ENCODE assay signal across 8 cellular contexts in the genomic region with DNA sequence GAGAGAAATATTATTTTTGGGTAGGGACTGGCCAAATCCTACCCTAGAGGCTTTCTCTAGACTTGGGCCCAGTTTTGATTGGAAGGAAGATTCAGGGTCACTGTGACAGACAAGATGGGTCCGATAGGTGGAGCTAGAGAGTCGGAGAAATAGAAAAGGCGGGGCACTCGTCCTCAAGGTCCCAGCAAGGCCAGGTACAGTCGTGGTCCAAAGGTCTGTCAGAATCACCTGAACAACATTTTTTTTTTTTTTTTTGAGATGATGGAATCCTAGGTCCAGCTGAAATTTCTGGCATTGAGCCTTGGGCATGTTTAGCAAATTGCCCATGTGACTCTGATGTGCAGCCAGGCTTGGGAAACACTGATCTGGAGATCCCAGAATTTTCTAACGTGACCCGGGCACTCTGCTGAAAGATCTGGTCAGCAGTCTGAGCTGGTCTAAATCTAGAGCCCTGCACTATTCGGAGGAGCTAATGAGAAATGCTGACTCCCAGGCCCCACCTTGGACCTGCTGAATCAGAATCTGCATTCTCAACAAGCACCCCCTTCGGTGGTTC. TPM values are rescaled to one million over a fixed set of nuclear protein-coding genes. Genes with fewer than 3 reads are reported as not detected.
DNase-seq lines count a peak whose midpoint lies in the region; TF ChIP-seq lines count a peak whose summit lies in the region.

No MANE protein-coding gene starts in this region.

- no peaks in the 10 kb centered on the region for H3K27me3 Mint-ChIP-seq in glutamatergic neuron (ENCODE audit: unreplicated experiment)

- H3K4me1 Mint-ChIP-seq in glutamatergic neuron (ENCODE audit: low read depth, unreplicated experiment) = peaks cover 20% of the 10 kb centered on the region

- H3K36me3 Mint-ChIP-seq in glutamatergic neuron (ENCODE audit: unreplicated experiment) = no peaks in the 10 kb centered on the region

- H3K9me3 ChIP-seq in MG63 = no peaks in the 10 kb centered on the region

- peaks cover 2% of the 10 kb centered on the region for H3K9me3 Mint-ChIP-seq in glutamatergic neuron (ENCODE audit: unreplicated experiment)

- no peak overlapping the region for H3K27ac Mint-ChIP-seq in glutamatergic neuron (ENCODE audit: unreplicated experiment)

- H3K4me3 ChIP-seq in H7 (ENCODE audit: insufficient read depth, low read depth, low read length) (no peak overlapping the region), MG63 (no peak overlapping the region)

- peak; percentile 82 for DNase-seq in GM03348 (ENCODE audit: low spot score)
- peak; percentile 85 for DNase-seq in H7
- DNase-seq in MG63 = peak; percentile 79
- DNase-seq in SHP77 (lab: John Stamatoyannopoulos, UW) = peak; percentile 60 to 68
- DNase-seq in activated T-helper 9 cell treated with anti-CD3 and anti-CD28 coated beads, Interleukin-2, amount 50 U/mL, for 16 hours (ENCODE audit: low read depth) = peak; percentile 26
- peak; percentile 60 for DNase-seq in glutamatergic neuron
- DNase-seq in putamen (ENCODE audit: low spot score) = peak; percentile 58
- DNase-seq in islet precursor cell = no peak

- H3K4me3 Mint-ChIP-seq in glutamatergic neuron (ENCODE audit: unreplicated experiment) = no peak overlapping the region

- TF ChIP-seq CTCF in glutamatergic neuron (IDR thresholded peaks at IDR 0.05; ENCODE audit: partially characterized antibody, unreplicated experiment) = peak; percentile 79

- H3K27me3 ChIP-seq in H7 (ENCODE audit: control insufficient read depth, insufficient read depth, low read length) = no peaks in the 10 kb centered on the region
- H3K27me3 ChIP-seq in MG63 = no peaks in the 10 kb centered on the region

- H3K36me3 ChIP-seq in H7 (replicated peaks; ENCODE audit: control insufficient read depth, insufficient read depth, low read length) (no peaks in the 10 kb centered on the region), MG63 (no peaks in the 10 kb centered on the region)

RNA-seq across cellular contexts. Expression of gene NTSR2, which starts 23.0 kb away (rescaled TPM):
- total RNA-seq in H7 (2014; rRNA removed; shearing (Covaris generic)) = not detected in 2 replicates
- total RNA-seq in MG63 (2014; rRNA removed; shearing (Covaris generic); ENCODE audit: low replicate concordance) = not detected in 2 replicates
- total RNA-seq in glutamatergic neuron (ENCODE audit: unreplicated experiment) = not detected

RNA-seq across cellular contexts. Expression of gene LPIN1, which starts 53.4 kb away (rescaled TPM):
- total RNA-seq in H7 (2014; rRNA removed; shearing (Covaris generic)) = 11.5 and 15.0 TPM in 2 replicates
- 139 and 207 TPM in 2 replicates for total RNA-seq in MG63 (2014; rRNA removed; shearing (Covaris generic); ENCODE audit: low replicate concordance)
- total RNA-seq in glutamatergic neuron (ENCODE audit: unreplicated experiment) = 142 TPM
